14 cellular contexts compared by ENCODE assay signal in genomic region chr17:72719206-72719581, GRCh38.
A peak's percentile ranks its signal among the peaks of the same experiment; 100 is the strongest.
DNase-seq lines count a peak whose midpoint lies in the region; ATAC-seq and TF ChIP-seq lines count a peak whose summit lies in the region.
"Had no signal": no experiment of that assay in that cellular context is flagged by ENCODE, and none has a peak within 500 bp of the region (broad histone marks: within the 10 kb centered on the region; RNA-seq: fewer than 3 reads in every experiment).

No MANE protein-coding gene starts in this region.

- no peaks in the 10 kb centered on the region for H3K9me2 ChIP-seq in hepatocyte (replicated peaks; ENCODE audit: insufficient read depth)

- 89% methylated on average over 8 of the region's 8 CpGs for WGBS in hepatocyte (ENCODE audit: low lambda C conversion rate, missing lambda C conversion rate)

- no peaks in the 10 kb centered on the region for H3K79me2 ChIP-seq in neural progenitor cell (ENCODE audit: low read depth)
- H3K79me2 ChIP-seq in hepatocyte = no peaks in the 10 kb centered on the region

- DNase-seq in CD4-positive, alpha-beta memory T cell = no peak
- DNase-seq in neural progenitor cell (ENCODE audit: low spot score) (no peak), hepatocyte (ENCODE audit: low spot score) (no peak), caudate nucleus (lab: John Stamatoyannopoulos, UW) (no peak), Right ventricle myocardium inferior (ENCODE audit: missing footprints) (no peak)
- DNase-seq: GF-D8, MG63, NCI-H2081 treated with DMSO at 0.1 percent for 48 hours, NCI-H82, SIG-M5 had no signal

- no peaks in the 10 kb centered on the region for H3K9me3 ChIP-seq in CD4-positive, alpha-beta memory T cell (ENCODE audit: control insufficient read depth in 1 of 2, low read length in 2 of 2)
- H3K9me3 ChIP-seq in neural progenitor cell (ENCODE audit: low read depth) = no peaks in the 10 kb centered on the region
- H3K9me3 ChIP-seq in hepatocyte (ENCODE audit: low read depth) = no peaks in the 10 kb centered on the region
- H3K9me3 ChIP-seq: MG63, mucosa of descending colon had no signal

- TF ChIP-seq CTCF in neural progenitor cell (IDR thresholded peaks at IDR 0.05) (no peak), hepatocyte (IDR thresholded peaks at IDR 0.05; ENCODE audit: poor library complexity) (no peak)

- H3K4me2 ChIP-seq in neural progenitor cell (no peak overlapping the region), hepatocyte (no peak overlapping the region)

- H3K27ac Mint-ChIP-seq in CD4-positive, alpha-beta memory T cell = peak overlapping the region; percentile 71 to 96 (median 91)
- H3K27ac Mint-ChIP-seq in activated T-helper 17 cell treated with anti-CD3 and anti-CD28 coated beads, Interleukin-2, amount 50 U/mL, for 72 hours = peak overlapping the region; percentile 90
- H3K27ac Mint-ChIP-seq in neural progenitor cell = peak overlapping the region; percentile 50

- no peaks in the 10 kb centered on the region for H4K20me1 ChIP-seq in neural progenitor cell (ENCODE audit: low read depth)
- H4K20me1 ChIP-seq in hepatocyte (ENCODE audit: insufficient read depth, poor library complexity, severe bottlenecking) = no peaks in the 10 kb centered on the region

- no peak overlapping the region for H3K9ac ChIP-seq in neural progenitor cell

- CTCF ChIA-PET in CD4-positive, alpha-beta memory T cell (lab: Charles Lee; ENCODE audit: partially characterized antibody) = interaction anchor here (1.1 to 10.1 kb wide), 9 partner anchors 7 to 652 kb away, joined by 3 to 106 read pairs (median 5); no protein-coding TSS in a partner anchor

- intact Hi-C loops in CD4-positive, alpha-beta memory T cell (cut with micrococcal nuclease) = no loop called here
- intact Hi-C loops in Right ventricle myocardium inferior (cut with DNase I) = loop anchor here (10.0 kb wide), 1 partner anchor 64 kb away; no protein-coding TSS in a partner anchor

- no peaks in the 10 kb centered on the region for H3K36me3 ChIP-seq in CD4-positive, alpha-beta memory T cell (ENCODE audit: insufficient read depth, low read length)
- H3K36me3 ChIP-seq in neural progenitor cell (no peaks in the 10 kb centered on the region), hepatocyte (replicated peaks; ENCODE audit: insufficient read depth, low read depth) (no peaks in the 10 kb centered on the region)
- H3K36me3 ChIP-seq: MG63 had no signal

- H3K27me3 ChIP-seq in CD4-positive, alpha-beta memory T cell (ENCODE audit: insufficient read depth, low read length) = no peaks in the 10 kb centered on the region
- H3K27me3 ChIP-seq in neural progenitor cell (no peaks in the 10 kb centered on the region), hepatocyte (no peaks in the 10 kb centered on the region)
- H3K27me3 ChIP-seq: MG63 had no signal

- POLR2A ChIA-PET in CD4-positive, alpha-beta memory T cell (lab: Charles Lee; ENCODE audit: partially characterized antibody) = interaction anchor here (0.8 to 3.6 kb wide), 6 partner anchors 8 to 513 kb away, joined by 3 to 18 read pairs (median 7); a partner anchor contains a TSS

- H3K4me1 ChIP-seq in CD4-positive, alpha-beta memory T cell (ENCODE audit: insufficient read depth, low read length) = peaks cover 19% of the 10 kb centered on the region
- H3K4me1 ChIP-seq in neural progenitor cell = peaks cover 14% of the 10 kb centered on the region
- peaks cover 3% of the 10 kb centered on the region for H3K4me1 ChIP-seq in hepatocyte (ENCODE audit: insufficient read depth)

- no peaks in the 10 kb centered on the region for H3F3A ChIP-seq in neural progenitor cell (ENCODE audit: low read depth)

- H3K4me3 Mint-ChIP-seq in CD4-positive, alpha-beta memory T cell = peak overlapping the region; percentile 64 to 90 (median 84)
- peak overlapping the region; percentile 79 for H3K4me3 Mint-ChIP-seq in activated T-helper 17 cell treated with anti-CD3 and anti-CD28 coated beads, Interleukin-2, amount 50 U/mL, for 72 hours
- no peak overlapping the region for H3K4me3 Mint-ChIP-seq in neural progenitor cell

- ATAC-seq in GM21619 (IDR thresholded peaks at IDR 0.05; ENCODE audit: unreplicated experiment) = peak; percentile 8
- ATAC-seq in activated T-helper 17 cell treated with anti-CD3 and anti-CD28 coated beads, Interleukin-2, amount 50 U/mL, for 72 hours (replicated peaks) = peak; percentile 27
- no peak for ATAC-seq in Right ventricle myocardium inferior
- no peak for ATAC-seq in GM21576 (IDR thresholded peaks at IDR 0.05; ENCODE audit: unreplicated experiment)

- peaks cover 18 to 27% (median 22%) of the 10 kb centered on the region in 4 donors for H3K4me1 Mint-ChIP-seq in CD4-positive, alpha-beta memory T cell
- H3K4me1 Mint-ChIP-seq in activated T-helper 17 cell treated with anti-CD3 and anti-CD28 coated beads, Interleukin-2, amount 50 U/mL, for 72 hours = peaks cover 17% of the 10 kb centered on the region
- H3K4me1 Mint-ChIP-seq in neural progenitor cell = peaks cover 22% of the 10 kb centered on the region

- H2AFZ ChIP-seq in neural progenitor cell (replicated peaks) (no peak overlapping the region), hepatocyte (no peak overlapping the region)

- H3K27ac ChIP-seq in CD4-positive, alpha-beta memory T cell (ENCODE audit: low read depth, low read length) = no peak overlapping the region
- H3K27ac ChIP-seq in neural progenitor cell = no peak overlapping the region
- no peak overlapping the region for H3K27ac ChIP-seq in hepatocyte
- no peak overlapping the region for H3K27ac ChIP-seq in caudate nucleus (ENCODE audit: low read depth, low read length)

- H3K36me3 Mint-ChIP-seq in CD4-positive, alpha-beta memory T cell = peaks cover 0 to 3% of the 10 kb centered on the region in 2 donors
- no peaks in the 10 kb centered on the region for H3K36me3 Mint-ChIP-seq in activated T-helper 17 cell treated with anti-CD3 and anti-CD28 coated beads, Interleukin-2, amount 50 U/mL, for 72 hours (ENCODE audit: low read depth)
- H3K36me3 Mint-ChIP-seq in neural progenitor cell = no peaks in the 10 kb centered on the region

- H3K27me3 Mint-ChIP-seq in CD4-positive, alpha-beta memory T cell = no peaks in the 10 kb centered on the region
- H3K27me3 Mint-ChIP-seq in activated T-helper 17 cell treated with anti-CD3 and anti-CD28 coated beads, Interleukin-2, amount 50 U/mL, for 72 hours = no peaks in the 10 kb centered on the region
- peaks cover 10% of the 10 kb centered on the region for H3K27me3 Mint-ChIP-seq in neural progenitor cell (ENCODE audit: insufficient read depth, low read depth)

- peak overlapping the region in 1 of 2 donors; percentile 26 for H3K4me3 ChIP-seq in CD4-positive, alpha-beta memory T cell (ENCODE audit: low read length in 2 of 2)
- H3K4me3 ChIP-seq in neural progenitor cell (no peak overlapping the region), hepatocyte (no peak overlapping the region)
- H3K4me3 ChIP-seq: MG63, mucosa of descending colon had no signal

- H3K9me3 Mint-ChIP-seq in CD4-positive, alpha-beta memory T cell = no peaks in the 10 kb centered on the region
- H3K9me3 Mint-ChIP-seq in activated T-helper 17 cell treated with anti-CD3 and anti-CD28 coated beads, Interleukin-2, amount 50 U/mL, for 72 hours = no peaks in the 10 kb centered on the region
- H3K9me3 Mint-ChIP-seq in neural progenitor cell = no peaks in the 10 kb centered on the region

Comparison
In these comparisons a context has a peak if more than half of its experiments do, and no peak if none do; other contexts are left out.
1. ATAC-seq: peak in GM21619 (single experiment) and activated T-helper 17 cell treated with anti-CD3 and anti-CD28 coated beads, Interleukin-2, amount 50 U/mL, for 72 hours (single experiment); none in Right ventricle myocardium inferior (single experiment) and GM21576 (single experiment).
2. Peak in every context shown above with its lines, with median percentiles within 50 percentile points of each other: H3K27ac Mint-ChIP-seq.